Comparison of ENCODE assay signal across 21 cellular contexts in the genomic region with DNA sequence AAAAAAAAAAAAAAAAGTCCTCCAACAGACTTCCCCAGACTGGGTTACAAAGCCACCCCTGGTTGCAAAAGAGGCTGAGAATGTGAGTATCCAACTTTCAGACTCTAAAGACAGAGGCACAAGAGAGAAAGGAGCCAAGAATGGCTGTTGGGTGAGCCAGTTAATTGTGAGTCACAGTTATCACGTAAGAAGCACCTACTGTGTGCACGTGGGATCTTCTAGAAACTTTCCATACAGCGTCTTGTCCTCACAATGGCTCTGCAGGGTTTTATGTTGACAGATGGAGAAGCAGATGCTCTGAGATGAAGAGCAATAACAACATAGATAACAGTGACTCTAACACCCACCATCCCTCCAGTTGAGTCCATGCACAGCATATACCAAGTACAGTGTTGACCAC. TPM values are rescaled to one million over a fixed set of nuclear protein-coding genes. Genes with fewer than 3 reads are reported as not detected.
DNase-seq lines count a peak whose midpoint lies in the region; ATAC-seq and TF ChIP-seq lines count a peak whose summit lies in the region.
"Had no signal": no experiment of that assay in that cellular context is flagged by ENCODE, and none has a peak within 500 bp of the region (broad histone marks: within the 10 kb centered on the region; RNA-seq: fewer than 3 reads in every experiment).

No MANE protein-coding gene starts in this region.

- DNase-seq in activated CD4-positive, alpha-beta T cell treated with anti-CD3 and anti-CD28 coated beads, Interleukin-2, amount 10 ng/mL, durations not matched to agents 24 days and 14 days = no peak
- no peak for DNase-seq in activated CD4-positive, alpha-beta T cell treated with anti-CD3 and anti-CD28 coated beads for 4 hours
- peak; percentile 38 for DNase-seq in NCI-H1694 (lab: John Stamatoyannopoulos, UW)
- no peak for DNase-seq in activated T-helper 2 cell treated with anti-CD3 and anti-CD28 coated beads, Interferon-gamma antibody, Interleukin-2, Interleukin-4, amounts not matched to agents 10 μg/mL and 5 μg/mL and 100 μg/mL, durations not matched to agents 14 hours and 24 hours and 36 hours (ENCODE audit: low spot score)
- DNase-seq in osteoblast (ENCODE audit: insufficient read length, low spot score, missing footprints) = no peak
- no peak for DNase-seq in gastrocnemius medialis
- DNase-seq in CD14-positive monocyte (ENCODE audit: low spot score) = no peak
- DNase-seq: activated CD4-positive, alpha-beta T cell treated with anti-CD3 and anti-CD28 coated beads, Interleukin-2, amount 50 U/mL, for 4 hours; activated T-cell treated with anti-CD3 and anti-CD28 coated beads, Interleukin-2, amount 50 U/mL, for 1 hour; amniotic stem cell; CD4-positive, CD25-positive, alpha-beta regulatory T cell; DMS79 treated with DMSO at 0.1 percent for 48 hours; foreskin melanocyte; MG63; NCI-H187 treated with DMSO at 0.1 percent for 48 hours; NCI-H510A; nephron progenitor cell; stimulated activated CD4-positive, alpha-beta T cell treated with anti-CD3 and anti-CD28 coated beads, Interleukin-1b, Interleukin-23, amount 100 ng/mL, for 48 hours had no signal

- peaks cover 79% of the 10 kb centered on the region for H3K36me3 Mint-ChIP-seq in activated CD4-positive, alpha-beta T cell treated with anti-CD3 and anti-CD28 coated beads, Interleukin-2, amount 10 ng/mL, durations not matched to agents 24 days and 14 days (ENCODE audit: low read depth)
- H3K36me3 Mint-ChIP-seq in activated T-helper 2 cell treated with anti-CD3 and anti-CD28 coated beads, Interferon-gamma antibody, Interleukin-2, Interleukin-4, amounts not matched to agents 10 μg/mL and 5 μg/mL and 100 μg/mL, durations not matched to agents 14 hours and 24 hours and 36 hours (ENCODE audit: low read depth) = peaks cover 93% of the 10 kb centered on the region
- H3K36me3 Mint-ChIP-seq in CD14-positive monocyte = peaks cover 74 to 77% of the 10 kb centered on the region in 2 donors

- no peak overlapping the region for H3K4me3 ChIP-seq in osteoblast (ENCODE audit: insufficient read depth, low read length)
- no peak overlapping the region for H3K4me3 ChIP-seq in gastrocnemius medialis
- H3K4me3 ChIP-seq: MG63 had no signal

- H3K27me3 Mint-ChIP-seq in activated CD4-positive, alpha-beta T cell treated with anti-CD3 and anti-CD28 coated beads, Interleukin-2, amount 10 ng/mL, durations not matched to agents 24 days and 14 days = no peaks in the 10 kb centered on the region
- no peaks in the 10 kb centered on the region for H3K27me3 Mint-ChIP-seq in activated T-helper 2 cell treated with anti-CD3 and anti-CD28 coated beads, Interferon-gamma antibody, Interleukin-2, Interleukin-4, amounts not matched to agents 10 μg/mL and 5 μg/mL and 100 μg/mL, durations not matched to agents 14 hours and 24 hours and 36 hours (ENCODE audit: low read depth)
- peaks cover 0 to 2% (median 1%) of the 10 kb centered on the region in 3 donors for H3K27me3 Mint-ChIP-seq in CD14-positive monocyte (ENCODE audit: low read depth in 3 of 3)
- H3K27me3 Mint-ChIP-seq: CD4-positive, CD25-positive, alpha-beta regulatory T cell had no signal

- TF ChIP-seq POLR2A in gastrocnemius medialis (IDR thresholded peaks at IDR 0.05) = no peak

- ATAC-seq in gastrocnemius medialis (no peak), HG03196 (IDR thresholded peaks at IDR 0.05; ENCODE audit: unreplicated experiment) (no peak)
- ATAC-seq: HCT116 had no signal

- TF ChIP-seq CTCF in osteoblast (IDR thresholded peaks at IDR 0.05; ENCODE audit: extremely low read depth, low read depth, low read length) (no peak), gastrocnemius medialis (IDR thresholded peaks at IDR 0.05 in 4 of 5, conservative IDR thresholded peaks at IDR 0.05 in 1 of 5) (no peak), CD14-positive monocyte (IDR thresholded peaks at IDR 0.05) (no peak)

- no peaks in the 10 kb centered on the region for H4K20me1 ChIP-seq in osteoblast (ENCODE audit: insufficient read depth, low read length)

- H3K27ac Mint-ChIP-seq in activated CD4-positive, alpha-beta T cell treated with anti-CD3 and anti-CD28 coated beads, Interleukin-2, amount 10 ng/mL, durations not matched to agents 24 days and 14 days = peak overlapping the region; percentile 72
- peak overlapping the region; percentile 77 for H3K27ac Mint-ChIP-seq in activated T-helper 2 cell treated with anti-CD3 and anti-CD28 coated beads, Interferon-gamma antibody, Interleukin-2, Interleukin-4, amounts not matched to agents 10 μg/mL and 5 μg/mL and 100 μg/mL, durations not matched to agents 14 hours and 24 hours and 36 hours
- no peak overlapping the region for H3K27ac Mint-ChIP-seq in CD14-positive monocyte
- H3K27ac Mint-ChIP-seq: nephron progenitor cell, progenitor cell of endocrine pancreas had no signal

- in situ Hi-C loops in gastrocnemius medialis (cut with MboI; ENCODE audit: low sequenced_read_pairs in 4 of 4) = no loop called here

- peak overlapping the region; percentile 18 for H3K27ac ChIP-seq in osteoblast (ENCODE audit: low read depth, low read length)
- H3K27ac ChIP-seq in gastrocnemius medialis = no peak overlapping the region

- H3K36me3 ChIP-seq in osteoblast (ENCODE audit: insufficient read depth, low read length) (peaks cover 17% of the 10 kb centered on the region), gastrocnemius medialis (peaks cover 0 to 22% of the 10 kb centered on the region in 2 donors)

- no peaks in the 10 kb centered on the region for H3K79me2 ChIP-seq in osteoblast (ENCODE audit: insufficient read depth, low read length)

- H3K27me3 ChIP-seq in osteoblast (ENCODE audit: insufficient read depth, low read length) (no peaks in the 10 kb centered on the region), gastrocnemius medialis (no peaks in the 10 kb centered on the region)
- H3K27me3 ChIP-seq: MG63 had no signal

- intact Hi-C loops in activated CD4-positive, alpha-beta T cell treated with anti-CD3 and anti-CD28 coated beads, Interleukin-2, amount 10 ng/mL, durations not matched to agents 24 days and 14 days (cut with micrococcal nuclease) = no loop called here
- intact Hi-C loops in activated T-helper 2 cell treated with anti-CD3 and anti-CD28 coated beads, Interferon-gamma antibody, Interleukin-2, Interleukin-4, amounts not matched to agents 10 μg/mL and 5 μg/mL and 100 μg/mL, durations not matched to agents 14 hours and 24 hours and 36 hours (cut with micrococcal nuclease) = loop anchor here (5.0 kb wide), 1 partner anchor 39 kb away; a partner anchor contains a TSS
- intact Hi-C loops in gastrocnemius medialis (cut with DNase I; ENCODE audit: low total_unique reads) (no loop called here), CD14-positive monocyte (cut with micrococcal nuclease) (no loop called here)

- no peak overlapping the region for H2AFZ ChIP-seq in osteoblast (ENCODE audit: low read length)

- no peak overlapping the region for H3K4me2 ChIP-seq in osteoblast (ENCODE audit: insufficient read depth, low read length)

- H3K9me3 Mint-ChIP-seq in activated CD4-positive, alpha-beta T cell treated with anti-CD3 and anti-CD28 coated beads, Interleukin-2, amount 10 ng/mL, durations not matched to agents 24 days and 14 days = no peaks in the 10 kb centered on the region
- no peaks in the 10 kb centered on the region for H3K9me3 Mint-ChIP-seq in activated T-helper 2 cell treated with anti-CD3 and anti-CD28 coated beads, Interferon-gamma antibody, Interleukin-2, Interleukin-4, amounts not matched to agents 10 μg/mL and 5 μg/mL and 100 μg/mL, durations not matched to agents 14 hours and 24 hours and 36 hours
- H3K9me3 Mint-ChIP-seq in CD14-positive monocyte = no peaks in the 10 kb centered on the region
- H3K9me3 Mint-ChIP-seq: CD4-positive, CD25-positive, alpha-beta regulatory T cell; nephron progenitor cell had no signal

- peaks cover 49% of the 10 kb centered on the region for H3K4me1 ChIP-seq in osteoblast (ENCODE audit: insufficient read depth, low read length)
- H3K4me1 ChIP-seq in gastrocnemius medialis = peaks cover 7 to 24% of the 10 kb centered on the region in 2 donors

- no peaks in the 10 kb centered on the region for H3K9me3 ChIP-seq in osteoblast (ENCODE audit: low read depth, low read length)
- no peaks in the 10 kb centered on the region for H3K9me3 ChIP-seq in gastrocnemius medialis
- H3K9me3 ChIP-seq: MG63 had no signal

- H3K4me3 Mint-ChIP-seq in activated CD4-positive, alpha-beta T cell treated with anti-CD3 and anti-CD28 coated beads, Interleukin-2, amount 10 ng/mL, durations not matched to agents 24 days and 14 days = no peak overlapping the region
- H3K4me3 Mint-ChIP-seq in activated T-helper 2 cell treated with anti-CD3 and anti-CD28 coated beads, Interferon-gamma antibody, Interleukin-2, Interleukin-4, amounts not matched to agents 10 μg/mL and 5 μg/mL and 100 μg/mL, durations not matched to agents 14 hours and 24 hours and 36 hours (ENCODE audit: low read depth) = no peak overlapping the region
- H3K4me3 Mint-ChIP-seq in CD14-positive monocyte = no peak overlapping the region
- H3K4me3 Mint-ChIP-seq: CD4-positive, CD25-positive, alpha-beta regulatory T cell; nephron progenitor cell had no signal

- peaks cover 62% of the 10 kb centered on the region for H3K4me1 Mint-ChIP-seq in activated CD4-positive, alpha-beta T cell treated with anti-CD3 and anti-CD28 coated beads, Interleukin-2, amount 10 ng/mL, durations not matched to agents 24 days and 14 days
- peaks cover 61% of the 10 kb centered on the region for H3K4me1 Mint-ChIP-seq in activated T-helper 2 cell treated with anti-CD3 and anti-CD28 coated beads, Interferon-gamma antibody, Interleukin-2, Interleukin-4, amounts not matched to agents 10 μg/mL and 5 μg/mL and 100 μg/mL, durations not matched to agents 14 hours and 24 hours and 36 hours (ENCODE audit: low read depth)
- H3K4me1 Mint-ChIP-seq in CD14-positive monocyte = peaks cover 13% of the 10 kb centered on the region

RNA-seq across cellular contexts. Expression of a gene that starts 41.0 kb away (rescaled TPM):
- total RNA-seq in activated CD4-positive, alpha-beta T cell treated with anti-CD3 and anti-CD28 coated beads, Interleukin-2, amount 10 ng/mL, durations not matched to agents 24 days and 14 days = 448 and 469 TPM in 2 replicates
- 397 and 425 TPM in 2 replicates for total RNA-seq in activated T-helper 2 cell treated with anti-CD3 and anti-CD28 coated beads, Interferon-gamma antibody, Interleukin-2, Interleukin-4, amounts not matched to agents 10 μg/mL and 5 μg/mL and 100 μg/mL, durations not matched to agents 14 hours and 24 hours and 36 hours
- 14.7 and 23.2 TPM in 2 replicates for total RNA-seq in osteoblast
- 10 to 100 TPM in 3 of 4 donors, 1 to 10 TPM in 1; 4.5 to 17.5 (median 13.5) TPM for total RNA-seq in gastrocnemius medialis
- polyA plus RNA-seq in CD14-positive monocyte = 10 to 100 TPM; 43.0 to 89.0 TPM

Comparison
In these comparisons a context has a peak if more than half of its experiments do, and no peak if none do; other contexts are left out.
1. H3K27ac Mint-ChIP-seq: peak in activated CD4-positive, alpha-beta T cell treated with anti-CD3 and anti-CD28 coated beads, Interleukin-2, amount 10 ng/mL, durations not matched to agents 24 days and 14 days (single experiment) and activated T-helper 2 cell treated with anti-CD3 and anti-CD28 coated beads, Interferon-gamma antibody, Interleukin-2, Interleukin-4, amounts not matched to agents 10 μg/mL and 5 μg/mL and 100 μg/mL, durations not matched to agents 14 hours and 24 hours and 36 hours (single experiment); none in CD14-positive monocyte (0 of 7).
2. RNA of a gene that starts 41.0 kb away (total RNA-seq): 448 to 469 TPM in activated CD4-positive, alpha-beta T cell treated with anti-CD3 and anti-CD28 coated beads, Interleukin-2, amount 10 ng/mL, durations not matched to agents 24 days and 14 days and 397 to 425 TPM in activated T-helper 2 cell treated with anti-CD3 and anti-CD28 coated beads, Interferon-gamma antibody, Interleukin-2, Interleukin-4, amounts not matched to agents 10 μg/mL and 5 μg/mL and 100 μg/mL, durations not matched to agents 14 hours and 24 hours and 36 hours; 14.7 to 23.2 TPM in osteoblast and 4.5 to 17.5 TPM in gastrocnemius medialis; every median in the first group is over 10 times any median in the second.